Comparison of ENCODE assay signal across 11 cellular contexts in genomic region chr2:217279571-217279970, GRCh38.
A peak's percentile ranks its signal among the peaks of the same experiment; 100 is the strongest.
DNase-seq lines count a peak whose midpoint lies in the region; ATAC-seq and TF ChIP-seq lines count a peak whose summit lies in the region.
"Had no signal": no experiment of that assay in that cellular context is flagged by ENCODE, and none has a peak within 500 bp of the region (broad histone marks: within the 10 kb centered on the region; RNA-seq: fewer than 3 reads in every experiment).

No MANE protein-coding gene starts in this region.

- POLR2A ChIA-PET in CD4-positive, alpha-beta memory T cell (lab: Charles Lee; ENCODE audit: partially characterized antibody) = no interaction called here

- H4K20me1 ChIP-seq in smooth muscle cell (ENCODE audit: low read depth) = no peaks in the 10 kb centered on the region

- ATAC-seq in left cardiac atrium (peak; percentile 69 to 87), GM18520 (IDR thresholded peaks at IDR 0.05; ENCODE audit: unreplicated experiment) (no peak)

- H3K4me2 ChIP-seq in smooth muscle cell = peak overlapping the region; percentile 54

- H3K4me3 Mint-ChIP-seq in CD4-positive, alpha-beta memory T cell = no peak overlapping the region
- H3K4me3 Mint-ChIP-seq: naive B cell had no signal

- no peaks in the 10 kb centered on the region for H3K27me3 ChIP-seq in smooth muscle cell (ENCODE audit: low read depth)
- no peaks in the 10 kb centered on the region for H3K27me3 ChIP-seq in CD4-positive, alpha-beta memory T cell (ENCODE audit: insufficient read depth, low read length)

- no peaks in the 10 kb centered on the region for H3K4me1 Mint-ChIP-seq in CD4-positive, alpha-beta memory T cell
- H3K4me1 Mint-ChIP-seq: naive B cell had no signal

- H2AFZ ChIP-seq in smooth muscle cell (ENCODE audit: low read depth) = no peak overlapping the region

- CTCF ChIA-PET in CD4-positive, alpha-beta memory T cell (lab: Charles Lee; ENCODE audit: partially characterized antibody) = no interaction called here

- no peak overlapping the region for H3K9ac ChIP-seq in smooth muscle cell (ENCODE audit: low read depth)

- H3F3A ChIP-seq in smooth muscle cell (ENCODE audit: low read depth) = peaks cover 19% of the 10 kb centered on the region

- H3K9me3 ChIP-seq in smooth muscle cell (replicated peaks; ENCODE audit: low read depth) = no peaks in the 10 kb centered on the region
- no peaks in the 10 kb centered on the region for H3K9me3 ChIP-seq in CD4-positive, alpha-beta memory T cell (ENCODE audit: control insufficient read depth in 1 of 2, low read length in 2 of 2)

- peak overlapping the region; percentile 66 for H3K27ac ChIP-seq in smooth muscle cell (ENCODE audit: low read depth)
- no peak overlapping the region for H3K27ac ChIP-seq in substantia nigra (ENCODE audit: low read depth, low read length, poor library complexity, severe bottlenecking)
- no peak overlapping the region for H3K27ac ChIP-seq in CD4-positive, alpha-beta memory T cell (ENCODE audit: low read depth, low read length)

- intact Hi-C loops in left cardiac atrium (cut with DNase I) = no loop called here
- intact Hi-C loops in CD4-positive, alpha-beta memory T cell (cut with micrococcal nuclease) = no loop called here

- H3K79me2 ChIP-seq in smooth muscle cell (ENCODE audit: low read depth) = no peaks in the 10 kb centered on the region

- H3K36me3 Mint-ChIP-seq in CD4-positive, alpha-beta memory T cell = no peaks in the 10 kb centered on the region
- H3K36me3 Mint-ChIP-seq: naive B cell had no signal

- H3K9me3 Mint-ChIP-seq in CD4-positive, alpha-beta memory T cell = no peaks in the 10 kb centered on the region

- TF ChIP-seq CTCF in smooth muscle cell (IDR thresholded peaks at IDR 0.05; ENCODE audit: borderline replicate concordance, insufficient read depth, poor library complexity, severe bottlenecking) = no peak

- peak; percentile 14 for DNase-seq in GOT3 (lab: John Stamatoyannopoulos, UW)
- DNase-seq in amniotic stem cell (lab: John Stamatoyannopoulos, UW) = peak; percentile 66
- DNase-seq in left cardiac atrium = no peak
- DNase-seq in smooth muscle cell (lab: John Stamatoyannopoulos, UW; ENCODE audit: unreplicated experiment) = no peak
- DNase-seq in substantia nigra (lab: John Stamatoyannopoulos, UW) = no peak
- no peak for DNase-seq in CD4-positive, alpha-beta memory T cell
- no peak for DNase-seq in NOMO-1 treated with dmso at 0.1 percent for 144 hours (lab: John Stamatoyannopoulos, UW; ENCODE audit: unreplicated experiment)
- DNase-seq: activated CD4-positive, alpha-beta T cell treated with anti-CD3 and anti-CD28 coated beads, Interleukin-2, amount 50 U/mL, for 4 hours; naive B cell; SHP77 had no signal

- no peaks in the 10 kb centered on the region for H3K27me3 Mint-ChIP-seq in CD4-positive, alpha-beta memory T cell

- peaks cover 6% of the 10 kb centered on the region for H3K4me1 ChIP-seq in smooth muscle cell (ENCODE audit: low read depth)
- H3K4me1 ChIP-seq in CD4-positive, alpha-beta memory T cell (ENCODE audit: insufficient read depth, low read length) = no peaks in the 10 kb centered on the region

- no peak overlapping the region for H3K27ac Mint-ChIP-seq in CD4-positive, alpha-beta memory T cell
- H3K27ac Mint-ChIP-seq: naive B cell had no signal

- H3K4me3 ChIP-seq in smooth muscle cell = no peak overlapping the region
- no peak overlapping the region for H3K4me3 ChIP-seq in CD4-positive, alpha-beta memory T cell (ENCODE audit: low read length in 2 of 2)

- no peaks in the 10 kb centered on the region for H3K36me3 ChIP-seq in smooth muscle cell (ENCODE audit: low read depth)
- no peaks in the 10 kb centered on the region for H3K36me3 ChIP-seq in CD4-positive, alpha-beta memory T cell (ENCODE audit: insufficient read depth, low read length)

Comparison
In these comparisons a context has a peak if more than half of its experiments do, and no peak if none do; other contexts are left out.
1. DNase-seq: peak in GOT3 (single experiment) and amniotic stem cell (single experiment); none in left cardiac atrium (single experiment), smooth muscle cell (single experiment), substantia nigra (0 of 49), CD4-positive, alpha-beta memory T cell (0 of 5) and NOMO-1 treated with dmso at 0.1 percent for 144 hours (single experiment).